9 cellular contexts compared by ENCODE assay signal in genomic region chr11:6705905-6706535, GRCh38. TPM values are rescaled to one million over a fixed set of nuclear protein-coding genes. Genes with fewer than 3 reads are reported as not detected.
A peak's percentile ranks its signal among the peaks of the same experiment; 100 is the strongest.
DNase-seq lines count a peak whose midpoint lies in the region; ATAC-seq, FAIRE-seq and TF ChIP-seq lines count a peak whose summit lies in the region.
"Had no signal": no experiment of that assay in that cellular context is flagged by ENCODE, and none has a peak within 500 bp of the region (broad histone marks: within the 10 kb centered on the region; RNA-seq: fewer than 3 reads in every experiment).

No MANE protein-coding gene starts in this region.

- H2BK5ac ChIP-seq in H1 (ENCODE audit: low read depth, low read length) (no peak overlapping the region), mesenchymal stem cell (ENCODE audit: low read depth, low read length, poor library complexity, severe bottlenecking) (no peak overlapping the region)

- H4K20me1 ChIP-seq in H1 (replicated peaks in 1 of 2; ENCODE audit: control insufficient read depth in 1 of 2, insufficient read depth in 2 of 2, low read length in 2 of 2) = no peaks in the 10 kb centered on the region

- DNase-seq in CD14-positive monocyte (ENCODE audit: low spot score) (no peak), MV-4-11 (lab: John Stamatoyannopoulos, UW) (peak; percentile 30), H1 (ENCODE audit: low read depth in 1 of 2, low spot score in 2 of 2) (peak in 1 of 2 experiments; percentile 64), mesenchymal stem cell (peak; percentile 79), type B pancreatic cell (ENCODE audit: extremely low spot score, unreplicated experiment) (no peak)

- H3K4me2 ChIP-seq in H1 (ENCODE audit: insufficient read depth in 1 of 2, low read depth in 2 of 2, low read length in 2 of 2) = no peak overlapping the region
- no peak overlapping the region for H3K4me2 ChIP-seq in mesenchymal stem cell (ENCODE audit: low read length, poor library complexity, severe bottlenecking)

- H2AK5ac ChIP-seq in H1 (ENCODE audit: low read depth, low read length) (no peak overlapping the region), mesenchymal stem cell (ENCODE audit: low read length, severe bottlenecking) (no peak overlapping the region)

- no peaks in the 10 kb centered on the region for H3K79me1 ChIP-seq in H1 (ENCODE audit: low read depth, low read length)
- H3K79me1 ChIP-seq in mesenchymal stem cell (replicated peaks; ENCODE audit: low read length, poor library complexity, severe bottlenecking) = no peaks in the 10 kb centered on the region

- H3K79me2 ChIP-seq in H1 (ENCODE audit: control insufficient read depth in 1 of 2, insufficient read depth in 2 of 2, low read length in 2 of 2) = no peaks in the 10 kb centered on the region

- H3K27me3 ChIP-seq in H1 (replicated peaks in 1 of 4; ENCODE audit: control insufficient read depth in 3 of 4, extremely low read depth in 1 of 4, insufficient read depth in 3 of 4, low read length in 3 of 4) = peaks cover 0 to 2% (median 0%) of the 10 kb centered on the region in 4 experiments; a peak in 1 of 7 replicates
- H3K27me3 ChIP-seq in mesenchymal stem cell (ENCODE audit: control insufficient read depth in 1 of 2, insufficient read depth in 1 of 2, low read length in 2 of 2) = no peaks in the 10 kb centered on the region

- peak; percentile 78 for FAIRE-seq in H1 (lab: Jason Lieb, UNC)

- H3K4me1 Mint-ChIP-seq in CD14-positive monocyte = peaks cover 7% of the 10 kb centered on the region
- H3K4me1 Mint-ChIP-seq in type B pancreatic cell (ENCODE audit: unreplicated experiment) = peaks cover 8% of the 10 kb centered on the region

- TF ChIP-seq POLR2A in H1 (IDR thresholded peaks at IDR 0.05; ENCODE audit: control extremely low read depth in 1 of 2, low read depth in 2 of 2, low read length in 2 of 2) = no peak

- H4K91ac ChIP-seq in H1 (replicated peaks; ENCODE audit: insufficient read length, low read length) (no peak overlapping the region), mesenchymal stem cell (ENCODE audit: low read length) (no peak overlapping the region)

- TF ChIP-seq CTCF in CD14-positive monocyte (IDR thresholded peaks at IDR 0.05) (peak; percentile 98), VCaP (conservative IDR thresholded peaks at IDR 0.05) (peak; percentile 92), H1 (IDR thresholded peaks at IDR 0.05; ENCODE audit: control extremely low read depth in 1 of 3, insufficient read depth in 1 of 3, low read depth in 1 of 3, low read length in 3 of 3) (peak in 2 of 3 experiments; percentile 77 to 80; a peak in 3 of 4 replicates), type B pancreatic cell (conservative IDR thresholded peaks at IDR 0.05) (peak; percentile 98)

- no peak overlapping the region for H2AFZ ChIP-seq in H1 (ENCODE audit: low read length)
- H2AFZ ChIP-seq in mesenchymal stem cell (ENCODE audit: low read depth, low read length) = no peak overlapping the region

- H3K27me3 Mint-ChIP-seq in CD14-positive monocyte (ENCODE audit: low read depth in 3 of 3) (peaks cover 0 to 4% (median 0%) of the 10 kb centered on the region in 3 donors), type B pancreatic cell (peaks cover 4% of the 10 kb centered on the region)

- POLR2A ChIA-PET in H1 (lab: Charles Lee; ENCODE audit: partially characterized antibody) = interaction anchor here (1.2 kb wide), 1 partner anchor 23 kb away, joined by 3 read pairs; the partner anchor contains the start of gene MRPL17

- H3K4me1 ChIP-seq in H1 (replicated peaks in 1 of 4; ENCODE audit: control insufficient read depth in 3 of 4, insufficient read depth in 4 of 4, low read length in 3 of 4) = no peaks in the 10 kb centered on the region
- H3K4me1 ChIP-seq in mesenchymal stem cell (ENCODE audit: control insufficient read depth, insufficient read depth, low read depth, low read length) = no peaks in the 10 kb centered on the region

- intact Hi-C loops in CD14-positive monocyte (cut with micrococcal nuclease) = loop anchor here (5.0 to 10.0 kb wide), 3 partner anchors 46 to 174 kb away; no protein-coding TSS in a partner anchor

- H3K27ac Mint-ChIP-seq in CD14-positive monocyte (no peak overlapping the region), type B pancreatic cell (no peak overlapping the region)

- H2BK12ac ChIP-seq in H1 (ENCODE audit: low read depth, low read length) = no peak overlapping the region
- no peak overlapping the region for H2BK12ac ChIP-seq in mesenchymal stem cell (ENCODE audit: low read length in 2 of 2)

- H4K8ac ChIP-seq in H1 (ENCODE audit: extremely low read depth, insufficient read depth, low read length) (no peak overlapping the region), mesenchymal stem cell (ENCODE audit: low read length) (no peak overlapping the region)

- H2BK20ac ChIP-seq in H1 (ENCODE audit: low read length) = no peak overlapping the region

- no peak overlapping the region for H3K4ac ChIP-seq in H1 (replicated peaks; ENCODE audit: insufficient read length, low read depth, low read length)
- H3K4ac ChIP-seq in mesenchymal stem cell (ENCODE audit: low read depth in 1 of 2, low read length in 2 of 2) = no peak overlapping the region

- CTCF ChIA-PET in H1 (lab: Charles Lee; ENCODE audit: partially characterized antibody) = interaction anchor here (0.6 to 4.4 kb wide), 39 partner anchors 8 to 1281 kb away, joined by 3 to 35 read pairs (median 4); partner anchors contain the start of genes CAVIN3, EIF3F, MRPL17 and OR10A2

- H3K18ac ChIP-seq in H1 (ENCODE audit: extremely low read depth, low read length) (no peak overlapping the region), mesenchymal stem cell (ENCODE audit: low read depth in 1 of 2, low read length in 2 of 2) (no peak overlapping the region)

- H3K14ac ChIP-seq in H1 (ENCODE audit: insufficient read length) (no peak overlapping the region), mesenchymal stem cell (ENCODE audit: low read length in 2 of 2) (no peak overlapping the region)

- H3K23ac ChIP-seq in H1 (ENCODE audit: insufficient read length) = no peak overlapping the region
- H3K23ac ChIP-seq in mesenchymal stem cell (ENCODE audit: low read length in 2 of 2) = no peak overlapping the region

- TF ChIP-seq EP300 in H1 (IDR thresholded peaks at IDR 0.05; ENCODE audit: borderline replicate concordance in 1 of 2, low read depth in 2 of 2, low read length in 2 of 2) = no peak

- H2BK120ac ChIP-seq in H1 (replicated peaks; ENCODE audit: low read depth, low read length) (no peak overlapping the region), mesenchymal stem cell (ENCODE audit: low read depth, low read length) (no peak overlapping the region)

- peaks cover 0 to 2% (median 0%) of the 10 kb centered on the region in 7 donors for H3K9me3 Mint-ChIP-seq in CD14-positive monocyte
- H3K9me3 Mint-ChIP-seq in type B pancreatic cell = no peaks in the 10 kb centered on the region

- H3K9ac ChIP-seq in H1 (replicated peaks in 1 of 4; ENCODE audit: extremely low read depth in 1 of 4, low read depth in 3 of 4, low read length in 3 of 4) = no peak overlapping the region
- H3K9ac ChIP-seq in mesenchymal stem cell (ENCODE audit: low read length) = peak overlapping the region; percentile 44

- ATAC-seq in GM18511 (IDR thresholded peaks at IDR 0.05; ENCODE audit: unreplicated experiment) (peak; percentile 55), GM21381 (IDR thresholded peaks at IDR 0.05; ENCODE audit: unreplicated experiment) (no peak)

- H3K27ac ChIP-seq in VCaP (no peak overlapping the region), H1 (ENCODE audit: low read depth, low read length) (no peak overlapping the region), mesenchymal stem cell (ENCODE audit: low read length, poor library complexity, severe bottlenecking) (no peak overlapping the region)
- H3K27ac ChIP-seq: skin epidermis had no signal

- no peaks in the 10 kb centered on the region for H3K23me2 ChIP-seq in H1 (ENCODE audit: low read depth, low read length)

- no peak overlapping the region for H3K56ac ChIP-seq in H1 (replicated peaks; ENCODE audit: insufficient read length, low read depth, low read length)

- H2BK15ac ChIP-seq in H1 (ENCODE audit: low read length) = no peak overlapping the region
- H2BK15ac ChIP-seq in mesenchymal stem cell (ENCODE audit: low read depth, poor library complexity, severe bottlenecking) = no peak overlapping the region

- no peak overlapping the region for H3K4me3 ChIP-seq in H1 (ENCODE audit: extremely low read depth in 1 of 4, insufficient read depth in 2 of 4, low read depth in 3 of 4, low read length in 4 of 4)
- no peak overlapping the region for H3K4me3 ChIP-seq in mesenchymal stem cell (ENCODE audit: insufficient read depth in 1 of 2, low read depth in 1 of 2, low read length in 2 of 2)
- H3K4me3 ChIP-seq: skin epidermis had no signal

- peak; percentile 64 to 71 for TF ChIP-seq RAD21 in H1 (IDR thresholded peaks at IDR 0.05 in 1 of 2, conservative IDR thresholded peaks at IDR 0.05 in 1 of 2; ENCODE audit: low read depth in 2 of 2, low read length in 2 of 2)

- H3K36me3 Mint-ChIP-seq in CD14-positive monocyte (peaks cover 8 to 9% of the 10 kb centered on the region in 2 donors), type B pancreatic cell (no peaks in the 10 kb centered on the region)

- 55% methylated on average over 7 of the region's 7 CpGs; no CpG with 5 or more reads in 1 of the 2 experiments for WGBS in H1 (ENCODE audit: extremely low coverage in 1 of 2, insufficient coverage in 1 of 2, insufficient read length in 1 of 2, insufficient replicate concordance in 2 of 2, low coverage in 1 of 2, low lambda C conversion rate in 2 of 2, missing lambda C conversion rate in 1 of 2), 2 experiments
- 43% methylated on average over 7 of the region's 7 CpGs for WGBS in mesenchymal stem cell

- H4K5ac ChIP-seq in H1 (ENCODE audit: insufficient read length, low read depth, low read length) = no peak overlapping the region

- H3K36me3 ChIP-seq in H1 (ENCODE audit: control insufficient read depth in 2 of 4, insufficient read depth in 4 of 4, low read length in 3 of 4) (no peaks in the 10 kb centered on the region), mesenchymal stem cell (ENCODE audit: control insufficient read depth in 1 of 2, insufficient read depth in 2 of 2, low read depth in 1 of 2, low read length in 2 of 2) (no peaks in the 10 kb centered on the region)

- H3K9me3 ChIP-seq in H1 (ENCODE audit: insufficient read depth in 2 of 2, low read depth in 1 of 2, low read length in 1 of 2) (no peaks in the 10 kb centered on the region), mesenchymal stem cell (ENCODE audit: control insufficient read depth, low read length) (no peaks in the 10 kb centered on the region)

- H3K4me3 Mint-ChIP-seq in CD14-positive monocyte = no peak overlapping the region
- H3K4me3 Mint-ChIP-seq in type B pancreatic cell = no peak overlapping the region

RNA-seq across cellular contexts. Expression of gene MRPL17, which starts 22.9 kb away (rescaled TPM):
- polyA plus RNA-seq in CD14-positive monocyte = 10 to 100 TPM; 12.8 to 14.0 TPM
- 70.5 and 71.7 TPM in 2 replicates for total RNA-seq in H1 (2021; fragmentation: NEBNext Ultra II Directional; extraction: Animal tissue kit (Norgen Biotek cat#: 25700))
- 44.5 and 55.7 TPM in 2 replicates for polyA plus RNA-seq in H1 (2011; rRNA removed)
- 59.3 TPM for polyA plus RNA-seq in H1 (2011; cell fraction: cytosol; rRNA removed)
- 57.0 TPM for polyA plus RNA-seq in H1 (2011; cell fraction: nucleus; rRNA removed)
- 57.2 to 113 TPM (median 73.5 TPM) in 4 replicates for polyA plus RNA-seq in H1 (2012, experiment 1 of 2)
- polyA plus RNA-seq in H1 (2012, experiment 2 of 2) = 50.5 TPM
- 67.5 TPM for polyA plus RNA-seq in H1 (2013, experiment 1 of 2)
- 66.5 TPM for polyA plus RNA-seq in H1 (2013, experiment 2 of 2)
- 40.6 and 42.7 TPM in 2 replicates for polyA minus RNA-seq in H1 (2011; rRNA and poly(A)+ RNA removed)
- polyA minus RNA-seq in H1 (2011; cell fraction: cytosol; rRNA and poly(A)+ RNA removed) = 56.7 TPM
- polyA minus RNA-seq in H1 (2011; cell fraction: nucleus; rRNA and poly(A)+ RNA removed) = 53.3 TPM
- 92.8 TPM for polyA plus RNA-seq in mesenchymal stem cell (2013, experiment 1 of 2)
- polyA plus RNA-seq in mesenchymal stem cell (2013, experiment 2 of 2) = 88.9 TPM
- total RNA-seq in type B pancreatic cell (ENCODE audit: low replicate concordance) = 46.6 and 67.3 TPM in 2 replicates

RNA-seq across cellular contexts. Expression of gene DCHS1, which starts 50.4 kb away (rescaled TPM):
- under 1 TPM; 0.01 to 0.02 TPM for polyA plus RNA-seq in CD14-positive monocyte
- 10.5 and 11.3 TPM in 2 replicates for total RNA-seq in H1 (2021; fragmentation: NEBNext Ultra II Directional; extraction: Animal tissue kit (Norgen Biotek cat#: 25700))
- 8.2 and 8.9 TPM in 2 replicates for polyA plus RNA-seq in H1 (2011; rRNA removed)
- 3.2 TPM for polyA plus RNA-seq in H1 (2011; cell fraction: cytosol; rRNA removed)
- polyA plus RNA-seq in H1 (2011; cell fraction: nucleus; rRNA removed) = 15.6 TPM
- 3.9 to 8.0 TPM (median 7.0 TPM) in 4 replicates for polyA plus RNA-seq in H1 (2012, experiment 1 of 2)
- polyA plus RNA-seq in H1 (2012, experiment 2 of 2) = 5.8 TPM
- polyA plus RNA-seq in H1 (2013, experiment 1 of 2) = 7.3 TPM
- polyA plus RNA-seq in H1 (2013, experiment 2 of 2) = 5.6 TPM
- 16.6 and 19.1 TPM in 2 replicates for polyA minus RNA-seq in H1 (2011; rRNA and poly(A)+ RNA removed)
- polyA minus RNA-seq in H1 (2011; cell fraction: cytosol; rRNA and poly(A)+ RNA removed) = 9.2 TPM
- polyA minus RNA-seq in H1 (2011; cell fraction: nucleus; rRNA and poly(A)+ RNA removed) = 13.0 TPM
- 13.2 TPM for polyA plus RNA-seq in mesenchymal stem cell (2013, experiment 1 of 2)
- polyA plus RNA-seq in mesenchymal stem cell (2013, experiment 2 of 2) = 12.1 TPM
- 3.9 and 54.9 TPM in 2 replicates for total RNA-seq in type B pancreatic cell (ENCODE audit: low replicate concordance)

Comparison
In these comparisons a context has a peak if more than half of its experiments do, and no peak if none do; other contexts are left out.
1. DNase-seq: peak in MV-4-11 (single experiment) and mesenchymal stem cell (single experiment); none in CD14-positive monocyte (single experiment) and type B pancreatic cell (single experiment).
2. Peak in every context shown above with its lines, with median percentiles within 50 percentile points of each other: CTCF ChIP-seq.